Comparison of ENCODE assay signal across 8 cellular contexts in the genomic region with DNA sequence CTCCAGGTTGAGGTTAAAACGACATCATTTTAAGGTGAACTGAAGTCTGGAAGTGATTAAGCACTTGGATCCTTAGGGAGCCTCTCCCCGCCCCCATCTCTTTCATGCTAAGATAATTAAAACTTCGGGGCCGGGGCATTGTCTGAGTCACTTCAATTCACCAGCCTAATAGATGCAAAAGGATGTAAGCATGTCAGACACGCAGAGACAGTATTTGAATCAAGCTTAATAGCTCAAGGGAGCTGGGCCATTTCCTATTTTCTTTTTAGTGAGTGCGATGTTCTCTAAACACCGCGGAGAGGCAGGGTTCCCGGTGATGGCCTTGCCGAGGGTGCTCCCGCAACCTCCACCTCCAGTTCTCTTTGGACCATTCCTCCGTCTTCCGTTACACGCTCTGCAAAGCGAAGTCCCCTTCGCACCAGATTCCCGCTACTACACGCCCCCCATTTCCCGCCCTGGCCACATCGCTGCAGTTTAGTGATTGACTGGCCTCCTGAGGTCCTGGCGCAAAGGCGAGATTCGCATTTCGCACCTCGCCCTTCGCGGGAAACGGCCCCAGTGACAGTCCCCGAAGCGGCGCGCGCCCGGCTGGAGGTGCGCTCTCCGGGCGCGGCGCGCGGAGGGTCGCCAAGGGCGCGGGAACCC. TPM values are rescaled to one million over a fixed set of nuclear protein-coding genes. Genes with fewer than 3 reads are reported as not detected.
DNase-seq lines count a peak whose midpoint lies in the region; ATAC-seq and TF ChIP-seq lines count a peak whose summit lies in the region.

No MANE protein-coding gene starts in this region.

- H3K27me3 ChIP-seq in heart left ventricle: peaks cover 29 to 97% (median 80%) of the 10 kb centered on the region in 9 donors

- no peaks in the 10 kb centered on the region for H3K36me3 ChIP-seq in heart left ventricle
- no peaks in the 10 kb centered on the region for H3K36me3 ChIP-seq in urinary bladder (ENCODE audit: insufficient read depth)

- TF ChIP-seq CTCF in heart left ventricle (IDR thresholded peaks at IDR 0.05): no peak

- peaks cover 17% of the 10 kb centered on the region for H3K36me3 Mint-ChIP-seq in activated naive CD4-positive, alpha-beta T cell treated with anti-CD3 and anti-CD28 coated beads, Interleukin-2, amount 50 U/mL, for 24 hours
- H3K36me3 Mint-ChIP-seq in memory B cell: peaks cover 18% of the 10 kb centered on the region

- H3K27ac ChIP-seq in heart left ventricle (no peak overlapping the region), urinary bladder (ENCODE audit: low read depth) (no peak overlapping the region)

- peaks cover 32% of the 10 kb centered on the region for H3K4me1 Mint-ChIP-seq in activated naive CD4-positive, alpha-beta T cell treated with anti-CD3 and anti-CD28 coated beads, Interleukin-2, amount 50 U/mL, for 24 hours
- peaks cover 29% of the 10 kb centered on the region for H3K4me1 Mint-ChIP-seq in memory B cell

- no peaks in the 10 kb centered on the region for H3K9me3 ChIP-seq in heart left ventricle

- peak overlapping the region; percentile 94 for H3K4me3 Mint-ChIP-seq in activated naive CD4-positive, alpha-beta T cell treated with anti-CD3 and anti-CD28 coated beads, Interleukin-2, amount 50 U/mL, for 24 hours
- peak overlapping the region; percentile 94 for H3K4me3 Mint-ChIP-seq in memory B cell

- H3K27me3 Mint-ChIP-seq in activated naive CD4-positive, alpha-beta T cell treated with anti-CD3 and anti-CD28 coated beads, Interleukin-2, amount 50 U/mL, for 24 hours: peaks cover 2% of the 10 kb centered on the region
- no peaks in the 10 kb centered on the region for H3K27me3 Mint-ChIP-seq in memory B cell

- H3K27ac Mint-ChIP-seq in activated naive CD4-positive, alpha-beta T cell treated with anti-CD3 and anti-CD28 coated beads, Interleukin-2, amount 50 U/mL, for 24 hours: peak overlapping the region; percentile 95
- peak overlapping the region; percentile 94 for H3K27ac Mint-ChIP-seq in memory B cell

- peaks cover 5% of the 10 kb centered on the region for H3K9me3 Mint-ChIP-seq in activated naive CD4-positive, alpha-beta T cell treated with anti-CD3 and anti-CD28 coated beads, Interleukin-2, amount 50 U/mL, for 24 hours
- H3K9me3 Mint-ChIP-seq in memory B cell: no peaks in the 10 kb centered on the region

- TF ChIP-seq POLR2A in heart left ventricle (IDR thresholded peaks at IDR 0.05): no peak

- intact Hi-C loops in heart left ventricle (cut with DNase I) (no loop called here), left ventricle myocardium superior (cut with micrococcal nuclease) (no loop called here)

- no peak for ATAC-seq in heart left ventricle
- ATAC-seq in left ventricle myocardium superior: no peak
- peak; percentile 27 for ATAC-seq in HG03175 (IDR thresholded peaks at IDR 0.05; ENCODE audit: unreplicated experiment)
- peak; percentile 59 for ATAC-seq in memory B cell (ENCODE audit: low read depth)
- ATAC-seq in GM18861 (IDR thresholded peaks at IDR 0.05; ENCODE audit: unreplicated experiment): no peak

- H3K4me3 ChIP-seq in heart left ventricle (peak overlapping the region in 11 of 12 donors; percentile 24 to 63 (median 42)), urinary bladder (ENCODE audit: low read depth, low read length) (peak overlapping the region; percentile 33)

- WGBS in heart left ventricle, 4 donors: 2% methylated on average over 35 to 44 of the region's 44 CpGs
- 2% methylated on average over 44 of the region's 44 CpGs for WGBS in urinary bladder

- peaks cover 3 to 33% (median 19%) of the 10 kb centered on the region in 12 donors for H3K4me1 ChIP-seq in heart left ventricle
- peaks cover 3% of the 10 kb centered on the region for H3K4me1 ChIP-seq in urinary bladder (ENCODE audit: insufficient read depth)

- no peak for DNase-seq in heart left ventricle
- DNase-seq in left ventricle myocardium superior: no peak
- peak; percentile 62 to 77 for DNase-seq in memory B cell (ENCODE audit: low spot score in 2 of 2)
- DNase-seq in cerebellum (ENCODE audit: low spot score): no peak

RNA-seq across cellular contexts. Expression of gene IRF4, which starts 0.5 kb away (rescaled TPM):
- total RNA-seq in heart left ventricle (1 to 10 TPM in 2 of 9 donors, under 1 TPM in 6, not detected in 1; 0.16 to 4.4 (median 0.35) TPM), left ventricle myocardium superior (0.32 TPM), urinary bladder (2.0 TPM), cerebellum (0.27 TPM)
- polyA plus RNA-seq in heart left ventricle (under 1 TPM; 0.08 to 0.29 TPM), urinary bladder (0.30 TPM)

Comparison
In these comparisons a context has a peak if more than half of its experiments do, and no peak if none do; other contexts are left out.
1. ATAC-seq: peak in HG03175 (single experiment) and memory B cell (single experiment); none in heart left ventricle (0 of 4), left ventricle myocardium superior (single experiment) and GM18861 (single experiment).
2. DNase-seq: peak in memory B cell (2 of 2); none in heart left ventricle (0 of 5), left ventricle myocardium superior (single experiment) and cerebellum (single experiment).